6 cellular contexts compared by ENCODE assay signal in the genomic region with DNA sequence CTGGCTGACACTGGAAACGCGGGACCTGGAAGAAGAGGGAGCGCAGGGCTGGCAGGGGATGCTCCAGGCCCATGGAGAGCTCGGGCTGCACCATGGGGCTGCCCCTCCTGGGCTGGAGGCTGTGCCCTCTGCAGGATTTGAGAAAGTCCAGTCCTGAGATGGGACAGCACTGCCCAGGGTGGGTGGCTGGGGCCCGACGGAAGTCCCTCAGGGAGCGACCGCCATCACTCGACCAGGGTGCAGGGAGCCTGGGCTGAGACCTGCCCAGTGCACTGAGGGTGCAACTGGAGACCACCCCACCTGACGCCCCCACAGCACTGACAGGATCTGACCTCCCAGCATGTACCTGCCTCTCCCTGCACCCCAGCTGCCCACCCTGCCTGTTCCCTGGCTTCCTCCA. TPM values are rescaled to one million over a fixed set of nuclear protein-coding genes. Genes with fewer than 3 reads are reported as not detected.
"Had no signal": no experiment of that assay in that cellular context is flagged by ENCODE, and none has a peak within 500 bp of the region (broad histone marks: within the 10 kb centered on the region; RNA-seq: fewer than 3 reads in every experiment).

No MANE protein-coding gene starts in this region.

RNA-seq across cellular contexts. Expression of gene SPATA31C1, which starts 7.1 kb away (rescaled TPM):
- total RNA-seq: HepG2, HT-29, HT1080, IMR-90 had no signal
- polyA plus RNA-seq: HepG2, IgD-negative memory B cell, IMR-90 had no signal

RNA-seq across cellular contexts. Expression of gene SPATA31E1, which starts 42.2 kb away (rescaled TPM):
- total RNA-seq: HepG2, HT-29, HT1080, IMR-90, K562 had no signal
- polyA plus RNA-seq: HepG2, IgD-negative memory B cell, K562 had no signal

RNA-seq across cellular contexts. Expression of gene CDK20, which starts 49.5 kb away (rescaled TPM):
- total RNA-seq: HepG2 had no signal
- polyA plus RNA-seq: HepG2 had no signal
